In genomic region chr10:32538256-32538655, GRCh38 we compare ENCODE assay signal across 30 cellular contexts.
"Had no signal": no experiment of that assay in that cellular context is flagged by ENCODE, and none has a peak within 500 bp of the region (broad histone marks: within the 10 kb centered on the region; RNA-seq: fewer than 3 reads in every experiment).

No MANE protein-coding gene starts in this region.

- H3K27ac ChIP-seq: colonic mucosa, epithelial cell of prostate, gastroesophageal sphincter, heart left ventricle, hepatocyte, neural progenitor cell, parathyroid adenoma, prostate gland, right atrium auricular region, testis, tibial artery had no signal

- H3K36me3 ChIP-seq: colonic mucosa, gastroesophageal sphincter, neural progenitor cell, prostate gland, right atrium auricular region had no signal

- H3K27me3 ChIP-seq: colonic mucosa, gastroesophageal sphincter, heart left ventricle, hepatocyte, neural progenitor cell, right atrium auricular region, testis, tibial artery had no signal

- H3K4me1 Mint-ChIP-seq: endodermal cell; mesothelial cell of epicardium; nephron; neural progenitor cell; stimulated activated memory B cell treated with anti-CD40 and anti-IgM and Interleukin-4, amounts not matched to agents 10 μg/mL and 1 μg/mL and 100 μg/mL, for 72 hours had no signal

- H3K4me3 Mint-ChIP-seq: dendritic cell treated with granulocyte-macrophage colony-stimulating factor and Interleukin-4, amounts not matched to agents 40 ng/mL and 50 ng/mL, for 4 days; endodermal cell; mesothelial cell of epicardium; naive B cell; nephron; neural progenitor cell; stimulated activated memory B cell treated with anti-CD40 and anti-IgM and Interleukin-4, amounts not matched to agents 10 μg/mL and 1 μg/mL and 100 μg/mL, for 72 hours; type B pancreatic cell had no signal

- DNase-seq: colonic mucosa; effector CD8-positive, alpha-beta T cell; endodermal cell; foreskin fibroblast; heart left ventricle; kidney; mesenchymal stem cell; mucosa of descending colon; naive B cell; stimulated activated CD4-positive, alpha-beta T cell treated with anti-CD3 and anti-CD28 coated beads, Interleukin-2, amount 100 ng/mL, for 24 hours; stimulated activated CD4-positive, alpha-beta T cell treated with anti-CD3 and anti-CD28 coated beads, Interleukin-4, amount 100 ng/mL, for 24 hours; stimulated activated naive CD8-positive, alpha-beta T cell treated with anti-CD3 and anti-CD28 coated beads, Interleukin-15, Interleukin-2, amounts not matched to agents 100 U/mL and 50 U/mL, for 24 hours; substantia nigra; testis; tibial artery had no signal

- H3K27ac Mint-ChIP-seq: dendritic cell treated with granulocyte-macrophage colony-stimulating factor and Interleukin-4, amounts not matched to agents 40 ng/mL and 50 ng/mL, for 4 days; endodermal cell; mesothelial cell of epicardium; nephron; neural progenitor cell; stimulated activated memory B cell treated with anti-CD40 and anti-IgM and Interleukin-4, amounts not matched to agents 10 μg/mL and 1 μg/mL and 100 μg/mL, for 72 hours; type B pancreatic cell had no signal

- H3K9me3 ChIP-seq: colonic mucosa, prostate gland, testis had no signal

- H3K4me1 ChIP-seq: colonic mucosa, gastroesophageal sphincter, heart left ventricle, neural progenitor cell, parathyroid adenoma, prostate gland, right atrium auricular region, testis, tibial artery had no signal

- H3K4me3 ChIP-seq: colonic mucosa, gastroesophageal sphincter, heart left ventricle, hepatocyte, mucosa of descending colon, neural progenitor cell, prostate gland, right atrium auricular region, testis, tibial artery had no signal

- ATAC-seq: esophagus mucosa; gastroesophageal sphincter; heart left ventricle; left lobe of liver; mucosa of descending colon; sciatic nerve; stimulated activated memory B cell treated with anti-CD40 and anti-IgM and Interleukin-4, amounts not matched to agents 10 μg/mL and 1 μg/mL and 100 μg/mL, for 72 hours; stimulated activated naive CD8-positive, alpha-beta T cell treated with anti-CD3 and anti-CD28 coated beads, Interleukin-15, Interleukin-2, amounts not matched to agents 100 U/mL and 50 U/mL, for 24 hours had no signal

- FAIRE-seq: kidney had no signal

- H3K27me3 Mint-ChIP-seq: dendritic cell treated with granulocyte-macrophage colony-stimulating factor and Interleukin-4, amounts not matched to agents 40 ng/mL and 50 ng/mL, for 4 days; naive B cell; stimulated activated memory B cell treated with anti-CD40 and anti-IgM and Interleukin-4, amounts not matched to agents 10 μg/mL and 1 μg/mL and 100 μg/mL, for 72 hours; type B pancreatic cell had no signal

- H3K36me3 Mint-ChIP-seq: type B pancreatic cell had no signal
